24 cellular contexts compared by ENCODE assay signal in genomic region chr9:68804911-68805889, GRCh38.
DNase-seq lines count a peak whose midpoint lies in the region; ATAC-seq, FAIRE-seq and TF ChIP-seq lines count a peak whose summit lies in the region.
"Had no signal": no experiment of that assay in that cellular context is flagged by ENCODE, and none has a peak within 500 bp of the region (broad histone marks: within the 10 kb centered on the region; RNA-seq: fewer than 3 reads in every experiment).

No MANE protein-coding gene starts in this region.

- TF ChIP-seq POLR2A in esophagus muscularis mucosa (IDR thresholded peaks at IDR 0.05; ENCODE audit: low read depth), result no peak

- H3K4me3 ChIP-seq in coronary artery (no peak overlapping the region), lower lobe of right lung (no peak overlapping the region), thoracic aorta (no peak overlapping the region), esophagus muscularis mucosa (no peak overlapping the region)
- H3K4me3 ChIP-seq: MG63, pancreas, right lobe of liver, SK-N-MC, transverse colon had no signal

- DNase-seq in GM19239 (ENCODE audit: insufficient read length, low spot score), result no peak
- DNase-seq in coronary artery (ENCODE audit: low spot score), result no peak
- peak; percentile 66 for DNase-seq in lower lobe of right lung
- no peak for DNase-seq in thoracic aorta (ENCODE audit: low spot score)
- no peak for DNase-seq in natural killer cell
- DNase-seq in esophagus muscularis mucosa (ENCODE audit: extremely low spot score), result no peak
- no peak for DNase-seq in NCI-H1417 treated with DMSO at 0.1 percent for 48 hours (lab: John Stamatoyannopoulos, UW)
- DNase-seq: activated CD4-positive, alpha-beta T cell treated with anti-CD3 and anti-CD28 coated beads, Interleukin-2, amount 10 ng/mL, durations not matched to agents 7 days and 5 days; activated naive CD4-positive, alpha-beta T cell treated with anti-CD3 and anti-CD28 coated beads, Interleukin-2, amount 50 U/mL, for 16 hours; CD8-positive, alpha-beta memory T cell; GF-D8; glutamatergic neuron; MG63; midbrain; NCI-H2171 treated with DMSO at 0.1 percent for 48 hours; NCI-H526 treated with DMSO at 0.1 percent for 48 hours; pancreas; right lobe of liver; stimulated activated naive CD8-positive, alpha-beta T cell treated with anti-CD3 and anti-CD28 coated beads, Interleukin-15, amount 100 ng/mL, for 72 hours; T-helper 2 cell; transverse colon had no signal

- H3K36me3 ChIP-seq in lower lobe of right lung (no peaks in the 10 kb centered on the region), thoracic aorta (no peaks in the 10 kb centered on the region), esophagus muscularis mucosa (no peaks in the 10 kb centered on the region)
- H3K36me3 ChIP-seq: MG63, pancreas, right lobe of liver, transverse colon had no signal

- H3K9me3 Mint-ChIP-seq in natural killer cell, result no peaks in the 10 kb centered on the region
- H3K9me3 Mint-ChIP-seq: activated CD4-positive, alpha-beta T cell treated with anti-CD3 and anti-CD28 coated beads, Interleukin-2, amount 10 ng/mL, durations not matched to agents 7 days and 5 days; CD8-positive, alpha-beta memory T cell; stimulated activated naive CD8-positive, alpha-beta T cell treated with anti-CD3 and anti-CD28 coated beads, Interleukin-15, amount 100 ng/mL, for 72 hours had no signal

- TF ChIP-seq EP300 in esophagus muscularis mucosa (IDR thresholded peaks at IDR 0.05), result no peak

- no peak overlapping the region for H3K4me3 Mint-ChIP-seq in natural killer cell
- H3K4me3 Mint-ChIP-seq: activated CD4-positive, alpha-beta T cell treated with anti-CD3 and anti-CD28 coated beads, Interleukin-2, amount 10 ng/mL, durations not matched to agents 7 days and 5 days; CD8-positive, alpha-beta memory T cell; stimulated activated naive CD8-positive, alpha-beta T cell treated with anti-CD3 and anti-CD28 coated beads, Interleukin-15, amount 100 ng/mL, for 72 hours had no signal

- no peaks in the 10 kb centered on the region for H3K27me3 ChIP-seq in lower lobe of right lung (ENCODE audit: low read depth)
- no peaks in the 10 kb centered on the region for H3K27me3 ChIP-seq in thoracic aorta (replicated peaks; ENCODE audit: insufficient read depth)
- no peaks in the 10 kb centered on the region for H3K27me3 ChIP-seq in esophagus muscularis mucosa
- H3K27me3 ChIP-seq: MG63, pancreas, right lobe of liver, transverse colon had no signal

- H3K27ac ChIP-seq in coronary artery, result peak overlapping the region; percentile 62 to 78
- H3K27ac ChIP-seq in lower lobe of right lung, result peak overlapping the region; percentile 19
- peak overlapping the region; percentile 39 to 55 for H3K27ac ChIP-seq in thoracic aorta
- H3K27ac ChIP-seq in esophagus muscularis mucosa (replicated peaks in 1 of 4), result no peak overlapping the region
- H3K27ac ChIP-seq: pancreas, right lobe of liver, SK-N-MC, VCaP had no signal

- intact Hi-C loops in lower lobe of right lung (cut with DNase I), result no loop called here
- intact Hi-C loops in natural killer cell (cut with micrococcal nuclease), result no loop called here
- intact Hi-C loops in esophagus muscularis mucosa (cut with DNase I), result no loop called here

- WGBS in esophagus muscularis mucosa, result 70% methylated on average over 11 of the region's 11 CpGs

- ATAC-seq in lower lobe of right lung, result peak; percentile 91 to 93
- ATAC-seq in thoracic aorta (ENCODE audit: insufficient number of reproducible peaks, low FRiP score, low read depth), result no peak
- ATAC-seq in natural killer cell, result no peak
- no peak for ATAC-seq in GM19351 (IDR thresholded peaks at IDR 0.05; ENCODE audit: unreplicated experiment)
- ATAC-seq: stimulated activated naive CD8-positive, alpha-beta T cell treated with anti-CD3 and anti-CD28 coated beads, Interleukin-15, amount 100 ng/mL, for 72 hours had no signal

- peaks cover 19% of the 10 kb centered on the region for H3K4me1 ChIP-seq in lower lobe of right lung
- H3K4me1 ChIP-seq in thoracic aorta (ENCODE audit: control insufficient read depth in 1 of 2, low read depth in 2 of 2), result peaks cover 18 to 72% of the 10 kb centered on the region in 2 donors
- peaks cover 0 to 12% (median 0%) of the 10 kb centered on the region in 4 donors for H3K4me1 ChIP-seq in esophagus muscularis mucosa
- H3K4me1 ChIP-seq: right lobe of liver had no signal

- no peak for TF ChIP-seq CTCF in coronary artery (IDR thresholded peaks at IDR 0.05)
- no peak for TF ChIP-seq CTCF in lower lobe of right lung (IDR thresholded peaks at IDR 0.05)
- TF ChIP-seq CTCF in thoracic aorta (IDR thresholded peaks at IDR 0.05), result no peak
- TF ChIP-seq CTCF in natural killer cell (IDR thresholded peaks at IDR 0.05), result no peak
- TF ChIP-seq CTCF in esophagus muscularis mucosa (IDR thresholded peaks at IDR 0.05), result no peak

- H3K27ac Mint-ChIP-seq in natural killer cell, result no peak overlapping the region
- H3K27ac Mint-ChIP-seq: activated CD4-positive, alpha-beta T cell treated with anti-CD3 and anti-CD28 coated beads, Interleukin-2, amount 10 ng/mL, durations not matched to agents 7 days and 5 days had no signal

- H3K9me3 ChIP-seq in lower lobe of right lung (no peaks in the 10 kb centered on the region), thoracic aorta (no peaks in the 10 kb centered on the region), esophagus muscularis mucosa (no peaks in the 10 kb centered on the region)
- H3K9me3 ChIP-seq: MG63, pancreas, right lobe of liver, transverse colon had no signal

- H3K36me3 Mint-ChIP-seq in natural killer cell, result no peaks in the 10 kb centered on the region
- H3K36me3 Mint-ChIP-seq: CD8-positive, alpha-beta memory T cell had no signal

- FAIRE-seq in GM19239 (lab: Jason Lieb, UNC), result peak; percentile 4
- FAIRE-seq: pancreas had no signal

- H3K4me1 Mint-ChIP-seq in natural killer cell, result no peaks in the 10 kb centered on the region
- H3K4me1 Mint-ChIP-seq: activated CD4-positive, alpha-beta T cell treated with anti-CD3 and anti-CD28 coated beads, Interleukin-2, amount 10 ng/mL, durations not matched to agents 7 days and 5 days; CD8-positive, alpha-beta memory T cell; stimulated activated naive CD8-positive, alpha-beta T cell treated with anti-CD3 and anti-CD28 coated beads, Interleukin-15, amount 100 ng/mL, for 72 hours had no signal

- peaks cover 0 to 3% of the 10 kb centered on the region in 2 donors for H3K27me3 Mint-ChIP-seq in natural killer cell (ENCODE audit: low read depth in 2 of 2)
- H3K27me3 Mint-ChIP-seq: activated CD4-positive, alpha-beta T cell treated with anti-CD3 and anti-CD28 coated beads, Interleukin-2, amount 10 ng/mL, durations not matched to agents 7 days and 5 days had no signal

Comparison
In these comparisons a context has a peak if more than half of its experiments do, and no peak if none do; other contexts are left out.
1. H3K27ac ChIP-seq: peak in coronary artery (2 of 2), lower lobe of right lung (single experiment) and thoracic aorta (2 of 2); none in esophagus muscularis mucosa (0 of 4).
2. ATAC-seq: peak in lower lobe of right lung (2 of 2); none in thoracic aorta (single experiment), natural killer cell (0 of 3) and GM19351 (single experiment).